Comparison of ENCODE assay signal across 16 cellular contexts in the genomic region with DNA sequence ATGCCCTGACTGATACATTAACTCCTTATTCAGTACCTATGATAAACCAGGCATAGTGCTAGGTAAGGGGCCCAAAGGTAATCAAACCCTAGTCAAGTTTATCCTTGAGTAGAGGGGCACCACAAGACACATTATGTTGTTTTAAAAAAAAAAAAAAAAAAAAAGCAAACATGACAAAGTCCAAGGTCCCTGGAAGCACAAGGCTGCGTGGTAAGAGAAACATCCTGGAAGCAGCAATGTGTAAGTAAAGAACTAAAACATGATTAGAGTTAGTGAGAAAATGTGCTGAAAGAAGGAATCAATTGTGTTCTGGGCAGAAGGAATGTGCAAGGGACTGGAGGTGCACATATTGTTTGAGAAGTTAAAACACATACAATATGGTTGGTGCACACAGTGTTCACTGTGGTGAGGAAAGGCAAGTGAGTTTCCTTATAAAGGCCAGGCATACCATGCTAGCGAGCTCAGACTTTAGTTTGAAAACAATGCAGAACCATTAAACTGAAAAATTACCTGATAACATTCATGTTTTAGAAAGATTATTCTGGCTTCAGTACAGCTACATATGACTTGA. TPM values are rescaled to one million over a fixed set of nuclear protein-coding genes. Genes with fewer than 3 reads are reported as not detected.
DNase-seq lines count a peak whose midpoint lies in the region; ATAC-seq, FAIRE-seq and TF ChIP-seq lines count a peak whose summit lies in the region.
"Had no signal": no experiment of that assay in that cellular context is flagged by ENCODE, and none has a peak within 500 bp of the region (broad histone marks: within the 10 kb centered on the region; RNA-seq: fewer than 3 reads in every experiment).

No MANE protein-coding gene starts in this region.

- no peak for ATAC-seq in HG02870 (IDR thresholded peaks at IDR 0.05; ENCODE audit: unreplicated experiment)

- H3K9ac ChIP-seq in adipocyte (ENCODE audit: low read length) (no peak overlapping the region), keratinocyte (ENCODE audit: control insufficient read depth, extremely low read depth, insufficient read depth, low read length) (no peak overlapping the region)

- H2AFZ ChIP-seq in keratinocyte (ENCODE audit: control insufficient read depth, low read length), result no peak overlapping the region

- H3K36me3 ChIP-seq in adipocyte (ENCODE audit: control insufficient read depth, insufficient read depth, low read length, severe bottlenecking) (peaks cover 15% of the 10 kb centered on the region), keratinocyte (ENCODE audit: control insufficient read depth in 2 of 2, extremely low read depth in 1 of 2, insufficient read depth in 2 of 2, low read length in 2 of 2) (no peaks in the 10 kb centered on the region)

- H3K4me1 ChIP-seq in adipocyte (ENCODE audit: control insufficient read depth, insufficient read depth, low read length) (peaks cover 36% of the 10 kb centered on the region), keratinocyte (ENCODE audit: control insufficient read depth, extremely low read depth, insufficient read depth, low read length) (no peaks in the 10 kb centered on the region)

- dilution Hi-C loops in keratinocyte (cut with MboI; ENCODE audit: extremely low pct_ligation_motif_present, low sequenced_read_pairs), result no loop called here

- H4K20me1 ChIP-seq in keratinocyte (ENCODE audit: control insufficient read depth, extremely low read depth, insufficient read depth, low read length), result no peaks in the 10 kb centered on the region

- TF ChIP-seq CTCF in D721Med (IDR thresholded peaks at IDR 0.05; ENCODE audit: insufficient read depth, missing control alignments) (no peak), keratinocyte (optimal IDR thresholded peaks at IDR 0.05 in 1 of 3, IDR thresholded peaks at IDR 0.05 in 1 of 3, conservative IDR thresholded peaks at IDR 0.05 in 1 of 3; ENCODE audit: extremely low read depth in 1 of 3, insufficient read depth in 2 of 3, low read length in 3 of 3) (no peak)

- H3K4me2 ChIP-seq in keratinocyte (ENCODE audit: control insufficient read depth, extremely low read depth, insufficient read depth, low read depth, low read length), result no peak overlapping the region

- H3K79me2 ChIP-seq in keratinocyte (ENCODE audit: control insufficient read depth, insufficient read depth, low read length), result no peaks in the 10 kb centered on the region

- no peak overlapping the region for H3K4me3 ChIP-seq in adipocyte (ENCODE audit: low read length)
- no peak overlapping the region for H3K4me3 ChIP-seq in keratinocyte (ENCODE audit: control insufficient read depth in 2 of 3, extremely low read depth in 1 of 3, insufficient read depth in 2 of 3, low read depth in 1 of 3, low read length in 3 of 3)

- H3K27ac ChIP-seq in keratinocyte (ENCODE audit: control insufficient read depth, insufficient read depth, low read length), result no peak overlapping the region
- H3K27ac ChIP-seq: C4-2B had no signal

- no peaks in the 10 kb centered on the region for H3K27me3 ChIP-seq in adipocyte (replicated peaks; ENCODE audit: control insufficient read depth, insufficient read depth, low read length)
- H3K27me3 ChIP-seq in keratinocyte (ENCODE audit: control insufficient read depth, extremely low read depth, insufficient read depth, low read length), result no peaks in the 10 kb centered on the region

- no peak for DNase-seq in D721Med (ENCODE audit: insufficient read length, low spot score)
- DNase-seq in adipocyte (ENCODE audit: low read depth), result peak; percentile 39
- DNase-seq in keratinocyte (ENCODE audit: low read depth, low spot score), result no peak
- peak; percentile 32 for DNase-seq in renal cortical epithelial cell (ENCODE audit: low read depth)
- no peak for DNase-seq in cardiac septum (ENCODE audit: low spot score)
- DNase-seq in NCI-H2227 (lab: John Stamatoyannopoulos, UW; ENCODE audit: unreplicated experiment), result no peak
- DNase-seq: HFFc6; NCI-H1930; NCI-H446 treated with DMSO at 0.1 percent for 48 hours; NK-92 treated with Interleukin-12 subunit alpha and Interleukin-12 subunit beta, amount 100 ng/mL, for 24 hours; OCI-M1; SHP77 treated with DMSO at 0.1 percent for 48 hours had no signal

- no peaks in the 10 kb centered on the region for H3K9me1 ChIP-seq in keratinocyte (ENCODE audit: control insufficient read depth, extremely low read depth, insufficient read depth, low read length)

- H3K9me3 ChIP-seq in adipocyte (ENCODE audit: control insufficient read depth, low read length), result no peaks in the 10 kb centered on the region
- H3K9me3 ChIP-seq in keratinocyte (ENCODE audit: control insufficient read depth, low read depth, low read length), result no peaks in the 10 kb centered on the region

- intact Hi-C loops in cardiac septum (cut with DNase I), result no loop called here

- FAIRE-seq in D721Med (lab: Jason Lieb, UNC) (peak; percentile 44), keratinocyte (lab: Jason Lieb, UNC) (peak; percentile 57)
- FAIRE-seq: A204.1, H1 had no signal

RNA-seq across cellular contexts. Expression of a gene that starts 51.1 kb away (rescaled TPM):
- polyA plus RNA-seq in keratinocyte, result 0.61 to 5.3 TPM (median 2.5 TPM) in 3 replicates
- 0.46 TPM for polyA plus RNA-seq in keratinocyte (2011; ENCODE audit: low read depth)
- polyA plus RNA-seq in keratinocyte (2011; cell fraction: cytosol; rRNA removed), result 1.2 and 1.4 TPM in 2 replicates
- polyA plus RNA-seq in keratinocyte (2011; cell fraction: nucleus; rRNA removed), result 2.3 and 2.9 TPM in 2 replicates
- polyA plus RNA-seq in keratinocyte (2012; ENCODE audit: low replicate concordance), result 0.07 and 7.7 TPM in 2 replicates
- 4.0 to 18.8 TPM (median 11.2 TPM) in 3 replicates for polyA minus RNA-seq in keratinocyte
- 5.2 TPM for polyA minus RNA-seq in keratinocyte (2011; cell fraction: cytosol; rRNA and poly(A)+ RNA removed)
- polyA minus RNA-seq in keratinocyte (2011; cell fraction: nucleus; rRNA and poly(A)+ RNA removed), result 5.2 and 12.0 TPM in 2 replicates
- total RNA-seq in renal cortical epithelial cell (2.3 and 6.1 TPM in 2 replicates), cardiac septum (220 TPM)

Comparison
In these comparisons a context has a peak if more than half of its experiments do, and no peak if none do; other contexts are left out.
1. DNase-seq: peak in adipocyte (single experiment) and renal cortical epithelial cell (single experiment); none in D721Med (single experiment), keratinocyte (single experiment), cardiac septum (single experiment) and NCI-H2227 (single experiment).
2. RNA of a gene that starts 51.1 kb away (total RNA-seq): 220 TPM in cardiac septum (single experiment); 2.3 to 6.1 TPM in renal cortical epithelial cell; every median in the first group is over 10 times any median in the second.